ENCODE assay signal across 8 cellular contexts in genomic region chr2:74421248-74421870, GRCh38. TPM values are rescaled to one million over a fixed set of nuclear protein-coding genes. Genes with fewer than 3 reads are reported as not detected.
A peak's percentile ranks its signal among the peaks of the same experiment; 100 is the strongest.
DNase-seq lines count a peak whose midpoint lies in the region; ATAC-seq and TF ChIP-seq lines count a peak whose summit lies in the region.

Gene C2orf81, minus strand, starts transcription at chr2:74421619. Its CDS starts 59 bp downstream, at chr2:74421560.
Gene WDR54, plus strand, starts transcription at chr2:74421730. Its CDS starts 424 bp downstream, at chr2:74422154.

- H3K4me2 ChIP-seq in trophoblast cell (ENCODE audit: low read length) = peak within 1 kb of the TSS; percentile 90

- H3K27me3 ChIP-seq in trophoblast cell (ENCODE audit: insufficient read depth, low read length) = no peaks in the 10 kb centered on the region
- no peaks in the 10 kb centered on the region for H3K27me3 ChIP-seq in transverse colon

- H2AFZ ChIP-seq in trophoblast cell (ENCODE audit: insufficient read depth, low read length, poor library complexity) = peak within 1 kb of the TSS; percentile 88

- H3K4me1 ChIP-seq in trophoblast cell (ENCODE audit: control insufficient read depth in 1 of 2, insufficient read depth in 2 of 2, low read length in 2 of 2) (peaks cover 6 to 9% of the 10 kb centered on the region in 2 experiments), transverse colon (peaks cover 5 to 19% (median 7%) of the 10 kb centered on the region in 4 donors)

- H3K4ac ChIP-seq in trophoblast cell (ENCODE audit: low read depth, low read length) = no peak within 1 kb of the TSS

- DNase-seq in NCI-H1092 treated with DMSO at 0.1 percent for 48 hours (lab: John Stamatoyannopoulos, UW) (peak; percentile 90), Right ventricle myocardium superior (peak; percentile 93), trophoblast cell (peak; percentile 84 to 93), transverse colon (peak; percentile 91)

- H4K8ac ChIP-seq in trophoblast cell (ENCODE audit: low read depth, low read length) = peak within 1 kb of the TSS; percentile 81

- H2BK5ac ChIP-seq in trophoblast cell (ENCODE audit: low read depth, low read length, poor library complexity) = no peak within 1 kb of the TSS

- H2AK5ac ChIP-seq in trophoblast cell (ENCODE audit: low read length) = no peak within 1 kb of the TSS

- peaks cover 21% of the 10 kb centered on the region for H3K4me1 Mint-ChIP-seq in activated naive CD8-positive, alpha-beta T cell (ENCODE audit: low read depth)

- ATAC-seq in HG02623 (IDR thresholded peaks at IDR 0.05; ENCODE audit: unreplicated experiment) (peak; percentile 90), SK-N-SH treated with all-trans-retinoic acid at 6 μM for 48 hours (peak; percentile 92), Right ventricle myocardium superior (ENCODE audit: poor library complexity) (peak; percentile 93)

- no peak within 1 kb of the TSS for H3K18ac ChIP-seq in trophoblast cell (ENCODE audit: low read length)

- peak within 1 kb of the TSS; percentile 64 for H3K4me3 ChIP-seq in trophoblast cell (ENCODE audit: low read depth, low read length)
- peak within 1 kb of the TSS; percentile 39 to 70 (median 42) for H3K4me3 ChIP-seq in transverse colon

- peak within 1 kb of the TSS; percentile 14 for H4K12ac ChIP-seq in trophoblast cell (ENCODE audit: low read depth, low read length)

- peak within 1 kb of the TSS; percentile 55 for H3K23ac ChIP-seq in trophoblast cell (ENCODE audit: low read length)

- WGBS in trophoblast cell (ENCODE audit: extremely low coverage, insufficient coverage, insufficient read length) = no CpG with 5 or more reads among the region's 56 CpGs
- whole genome bisulfite sequencing in transverse colon (ENCODE audit: low coverage in 1 of 2), 2 donors = 0% methylated on average over 1 to 43 of the region's 56 CpGs

- H3K9me3 ChIP-seq in trophoblast cell (ENCODE audit: insufficient read depth, low read depth, low read length) (no peaks in the 10 kb centered on the region), transverse colon (no peaks in the 10 kb centered on the region)

- intact Hi-C loops in Right ventricle myocardium superior (cut with DNase I) = no loop called here
- intact Hi-C loops in transverse colon (cut with DNase I; ENCODE audit: low total_unique reads) = no loop called here

- peaks cover 2% of the 10 kb centered on the region for H3K79me2 ChIP-seq in trophoblast cell (ENCODE audit: control insufficient read depth, insufficient read depth, low read length, poor library complexity)

- no peak within 1 kb of the TSS for H3K9ac ChIP-seq in trophoblast cell (ENCODE audit: low read length)

- no peaks in the 10 kb centered on the region for H3K27me3 Mint-ChIP-seq in activated naive CD8-positive, alpha-beta T cell

- H3K14ac ChIP-seq in trophoblast cell (ENCODE audit: low read length) = no peak within 1 kb of the TSS

- no peak within 1 kb of the TSS for H2BK120ac ChIP-seq in trophoblast cell (ENCODE audit: insufficient read depth, low read length, poor library complexity)

- no peak for TF ChIP-seq EP300 in transverse colon (IDR thresholded peaks at IDR 0.05; ENCODE audit: low read depth)

- in situ Hi-C loops in transverse colon (cut with MboI; ENCODE audit: low pct_ligation_motif_present in 1 of 4, low pct_unique_long_range_greater_than_20kb in 1 of 4, low sequenced_read_pairs in 3 of 4) = no loop called here

- no peaks in the 10 kb centered on the region for H3K36me3 Mint-ChIP-seq in activated naive CD8-positive, alpha-beta T cell

- no peak for TF ChIP-seq CTCF in transverse colon (IDR thresholded peaks at IDR 0.05)

- no peaks in the 10 kb centered on the region for H3K9me3 Mint-ChIP-seq in activated naive CD8-positive, alpha-beta T cell (ENCODE audit: low read depth)

- peak within 1 kb of the TSS; percentile 7 for H4K91ac ChIP-seq in trophoblast cell (ENCODE audit: low read depth, low read length)

- no peaks in the 10 kb centered on the region for H3K79me1 ChIP-seq in trophoblast cell (ENCODE audit: low read length)

- peak within 1 kb of the TSS; percentile 96 for H3K27ac Mint-ChIP-seq in activated naive CD8-positive, alpha-beta T cell

- H3K36me3 ChIP-seq in trophoblast cell (ENCODE audit: control insufficient read depth in 1 of 2, insufficient read depth in 2 of 2, low read length in 2 of 2) (peaks cover 13 to 16% of the 10 kb centered on the region in 2 experiments), transverse colon (no peaks in the 10 kb centered on the region)

- no peak within 1 kb of the TSS for H2BK12ac ChIP-seq in trophoblast cell (ENCODE audit: low read length)

- peak within 1 kb of the TSS; percentile 100 for H3K4me3 Mint-ChIP-seq in activated naive CD8-positive, alpha-beta T cell

- H3K27ac ChIP-seq in trophoblast cell (ENCODE audit: low read depth, low read length) (no peak within 1 kb of the TSS), transverse colon (peak within 1 kb of the TSS; percentile 63 to 84 (median 70))

- peak; percentile 76 for TF ChIP-seq POLR2A in GM10847 (IDR thresholded peaks at IDR 0.05; ENCODE audit: extremely low read depth, insufficient read length)
- TF ChIP-seq POLR2A in transverse colon (IDR thresholded peaks at IDR 0.05) = peak; percentile 43

TF ChIP-seq in SK-N-SH treated with all-trans-retinoic acid at 6 μM for 48 hours, 23 proteins besides CTCF, POLR2A, EP300 and RAD21:
- peak; percentile 73; the same call in 1 of the 2 replicates for TF ChIP-seq ZFP3 (CRISPR knock-in tag; IDR thresholded peaks at IDR 0.05)
- 0 out of 2 replicates have a peak, but pooled peaks have one; percentile 24 for TF ChIP-seq TSHZ2 (CRISPR knock-in tag; IDR thresholded peaks at IDR 0.05)
- no peak for TF ChIP-seq ZNF565 (CRISPR knock-in tag; conservative IDR thresholded peaks at IDR 0.05; ENCODE audit: low read depth)

RNA-seq across cellular contexts. Expression of gene C2orf81, which starts in this region (rescaled TPM):
- total RNA-seq in Right ventricle myocardium superior (0.62 TPM), transverse colon (1 to 10 TPM in 1 of 4 donors, under 1 TPM in 1, not detected in 2; 0.82 to 1.3 TPM)
- 0.29 and 0.31 TPM in 2 replicates for polyA plus RNA-seq in trophoblast cell (2013)

RNA-seq across cellular contexts. Expression of gene WDR54, which starts in this region (rescaled TPM):
- total RNA-seq in Right ventricle myocardium superior = 2.2 TPM
- polyA plus RNA-seq in trophoblast cell (2013) = 4.7 TPM in 2 replicates
- 1 to 10 TPM in 2 of 4 donors, not detected in 2; 2.3 to 7.0 TPM for total RNA-seq in transverse colon
